ENCODE assay signal across 15 cellular contexts in the genomic region with DNA sequence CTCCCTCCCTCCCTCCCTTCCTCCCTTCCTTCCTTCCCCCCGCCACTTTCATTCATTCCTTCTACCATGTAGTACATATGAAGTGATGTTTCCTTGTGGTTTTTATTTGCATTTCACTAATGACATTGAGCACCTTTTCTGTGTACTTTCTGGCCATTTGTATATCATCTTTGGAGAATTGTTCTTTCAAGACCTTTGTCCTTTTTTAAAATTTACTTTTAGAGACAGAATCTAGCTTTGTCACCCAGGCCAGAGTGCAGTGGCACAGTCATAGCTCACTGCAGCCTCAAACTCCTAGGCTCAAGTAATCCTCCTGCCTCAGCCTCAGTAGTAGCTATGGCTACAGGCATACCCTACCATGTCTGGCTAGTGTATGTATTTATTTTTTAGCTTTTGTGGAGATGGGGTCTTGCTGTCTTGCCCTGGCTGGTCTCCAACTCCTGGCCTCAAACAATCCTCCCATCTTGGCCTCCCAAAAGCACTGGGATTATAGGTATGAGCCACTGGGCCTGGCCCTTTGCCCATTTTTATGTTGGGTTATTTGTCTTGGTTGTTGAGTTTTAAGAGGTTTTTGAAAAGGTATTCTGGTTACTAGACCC. TPM values are rescaled to one million over a fixed set of nuclear protein-coding genes. Genes with fewer than 3 reads are reported as not detected.
DNase-seq lines count a peak whose midpoint lies in the region; ATAC-seq and TF ChIP-seq lines count a peak whose summit lies in the region.
"Had no signal": no experiment of that assay in that cellular context is flagged by ENCODE, and none has a peak within 500 bp of the region (broad histone marks: within the 10 kb centered on the region; RNA-seq: fewer than 3 reads in every experiment).

No MANE protein-coding gene starts in this region.

- peak overlapping the region; percentile 76 for H2BK5ac ChIP-seq in mesenchymal stem cell (ENCODE audit: low read depth, low read length, poor library complexity, severe bottlenecking)

- H3K23ac ChIP-seq in mesenchymal stem cell (ENCODE audit: low read length in 2 of 2) = no peak overlapping the region

- no peak overlapping the region for H4K91ac ChIP-seq in mesenchymal stem cell (ENCODE audit: low read length)

- H3K4me2 ChIP-seq in GM23248 (ENCODE audit: unreplicated experiment) (no peak overlapping the region), mesenchymal stem cell (ENCODE audit: low read length, poor library complexity, severe bottlenecking) (peak overlapping the region; percentile 22)

- no peak overlapping the region for H2BK12ac ChIP-seq in mesenchymal stem cell (ENCODE audit: low read length in 2 of 2)

- H3K9me3 ChIP-seq in GM23248 (ENCODE audit: low read depth) (no peaks in the 10 kb centered on the region), SJSA1 (replicated peaks) (no peaks in the 10 kb centered on the region), mesenchymal stem cell (ENCODE audit: control insufficient read depth, low read length) (no peaks in the 10 kb centered on the region)
- H3K9me3 ChIP-seq: ascending aorta, heart left ventricle, right atrium auricular region, testis had no signal

- in situ Hi-C loops in GM23248 (cut with MboI) = no loop called here

- no peaks in the 10 kb centered on the region for H3K9me2 ChIP-seq in GM23248 (ENCODE audit: insufficient read depth)

- H3K4ac ChIP-seq in mesenchymal stem cell (ENCODE audit: low read depth in 1 of 2, low read length in 2 of 2) = no peak overlapping the region

- peaks cover 17% of the 10 kb centered on the region for H3F3A ChIP-seq in GM23248 (ENCODE audit: insufficient read depth)

- peak overlapping the region in 1 of 2 experiments; percentile 37 for H3K18ac ChIP-seq in mesenchymal stem cell (ENCODE audit: low read depth in 1 of 2, low read length in 2 of 2)

- H2BK15ac ChIP-seq in mesenchymal stem cell (ENCODE audit: low read depth, poor library complexity, severe bottlenecking) = no peak overlapping the region

- H2BK120ac ChIP-seq in mesenchymal stem cell (ENCODE audit: low read depth, low read length) = no peak overlapping the region

- TF ChIP-seq CTCF in GM10266 (IDR thresholded peaks at IDR 0.05; ENCODE audit: control insufficient read depth, insufficient read depth, low read depth, missing control alignments) = no peak

- H3K4me3 ChIP-seq in GM23248 (no peak overlapping the region), SJSA1 (no peak overlapping the region), mesenchymal stem cell (ENCODE audit: insufficient read depth in 1 of 2, low read depth in 1 of 2, low read length in 2 of 2) (no peak overlapping the region)
- H3K4me3 ChIP-seq: ascending aorta, heart left ventricle, right atrium auricular region, testis had no signal

- peaks cover 14% of the 10 kb centered on the region for H3K79me1 ChIP-seq in mesenchymal stem cell (replicated peaks; ENCODE audit: low read length, poor library complexity, severe bottlenecking)

- no peaks in the 10 kb centered on the region; the same call in 1 of the 2 replicates for H3K79me2 ChIP-seq in GM23248 (ENCODE audit: insufficient read depth)

- no peaks in the 10 kb centered on the region for H4K20me1 ChIP-seq in GM23248 (ENCODE audit: insufficient read depth)

- no peak overlapping the region for H3K14ac ChIP-seq in mesenchymal stem cell (ENCODE audit: low read length in 2 of 2)

- no peak overlapping the region for H4K8ac ChIP-seq in mesenchymal stem cell (ENCODE audit: low read length)

- H3K9ac ChIP-seq in GM23248 (no peak overlapping the region), mesenchymal stem cell (ENCODE audit: low read length) (no peak overlapping the region)

- DNase-seq in GM10266 (ENCODE audit: extremely low spot score) (peak; percentile 18), GM23248 (no peak), SJSA1 (ENCODE audit: low read depth in 1 of 2, low spot score in 2 of 2) (no peak), mesenchymal stem cell (no peak), T-helper 9 cell (no peak), mucosa of gallbladder (ENCODE audit: low spot score) (no peak)
- DNase-seq: activated gamma-delta T cell treated with Interleukin-2 at 50 U/mL for 16 hours; C1 segment of cervical spinal cord; heart left ventricle; NCI-H1105 treated with DMSO at 0.1 percent for 48 hours; stimulated activated CD4-positive, alpha-beta T cell treated with anti-CD3 and anti-CD28 coated beads, Interleukin-1b, Interleukin-23, amount 100 ng/mL, for 48 hours; testis had no signal

- H3K27me3 ChIP-seq in GM23248 (replicated peaks; ENCODE audit: insufficient read depth) (no peaks in the 10 kb centered on the region), SJSA1 (replicated peaks) (no peaks in the 10 kb centered on the region), mesenchymal stem cell (ENCODE audit: control insufficient read depth in 1 of 2, insufficient read depth in 1 of 2, low read length in 2 of 2) (no peaks in the 10 kb centered on the region)
- H3K27me3 ChIP-seq: ascending aorta, heart left ventricle, right atrium auricular region, testis had no signal

- 10 to 46% methylated on average over 1 of the region's 1 CpG for WGBS in GM23248 (ENCODE audit: low coverage in 1 of 2, low lambda C conversion rate in 2 of 2, missing lambda C conversion rate in 2 of 2), 2 experiments
- WGBS in mesenchymal stem cell = no CpG with 5 or more reads among the region's 1 CpG

- H3K4me1 ChIP-seq in GM23248 (ENCODE audit: insufficient read depth) (peaks cover 12% of the 10 kb centered on the region; the same call in 1 of the 2 replicates), SJSA1 (replicated peaks) (peaks cover 12% of the 10 kb centered on the region), mesenchymal stem cell (ENCODE audit: control insufficient read depth, insufficient read depth, low read depth, low read length) (no peaks in the 10 kb centered on the region)
- H3K4me1 ChIP-seq: testis had no signal

- peak overlapping the region; percentile 61 for H3K27ac ChIP-seq in GM23248
- H3K27ac ChIP-seq in SJSA1 = peak overlapping the region; percentile 48
- H3K27ac ChIP-seq in mesenchymal stem cell (ENCODE audit: low read length, poor library complexity, severe bottlenecking) = no peak overlapping the region
- H3K27ac ChIP-seq: heart left ventricle, right atrium auricular region, testis had no signal

- H3K36me3 ChIP-seq in GM23248 (ENCODE audit: low read depth) = no peaks in the 10 kb centered on the region; the same call in 1 of the 2 replicates
- H3K36me3 ChIP-seq in SJSA1 = no peaks in the 10 kb centered on the region; the same call in 1 of the 2 replicates
- H3K36me3 ChIP-seq in mesenchymal stem cell (ENCODE audit: control insufficient read depth in 1 of 2, insufficient read depth in 2 of 2, low read depth in 1 of 2, low read length in 2 of 2) = peaks cover 14 to 22% of the 10 kb centered on the region in 2 experiments

- H2AFZ ChIP-seq in GM23248 (no peak overlapping the region), mesenchymal stem cell (ENCODE audit: low read depth, low read length) (no peak overlapping the region)

- H2AK5ac ChIP-seq in mesenchymal stem cell (ENCODE audit: low read length, severe bottlenecking) = no peak overlapping the region

- ATAC-seq in activated CD4-positive, CD25-positive, alpha-beta regulatory T cell treated with anti-CD3 and anti-CD28 coated beads, Interleukin-2, amount 50 U/mL, for 24 hours = no peak

RNA-seq across cellular contexts. Expression of gene CTDSPL2, which starts 42.0 kb away (rescaled TPM):
- 48.2 and 59.1 TPM in 2 replicates for total RNA-seq in GM23248 (2014; rRNA removed; shearing (Covaris generic))
- polyA plus RNA-seq in GM23248 (2016; fragmentation: Nextera tagmentation; extraction: Ambion mirVana) = 21.1 and 26.9 TPM in 2 replicates
- 79.8 and 135 TPM in 2 replicates for total RNA-seq in SJSA1 (2014; rRNA removed; shearing (Covaris generic))
- polyA plus RNA-seq in mesenchymal stem cell (2013, experiment 1 of 2) = 25.2 TPM
- 24.7 TPM for polyA plus RNA-seq in mesenchymal stem cell (2013, experiment 2 of 2)
- 32.4 TPM for total RNA-seq in mucosa of gallbladder
